ENCODE assay signal across 21 cellular contexts in genomic region chr5:53378590-53379247, GRCh38.
A peak's percentile ranks its signal among the peaks of the same experiment; 100 is the strongest.
DNase-seq lines count a peak whose midpoint lies in the region; ATAC-seq, FAIRE-seq and TF ChIP-seq lines count a peak whose summit lies in the region.
"Had no signal": no experiment of that assay in that cellular context is flagged by ENCODE, and none has a peak within 500 bp of the region (broad histone marks: within the 10 kb centered on the region; RNA-seq: fewer than 3 reads in every experiment).

No MANE protein-coding gene starts in this region.

- ATAC-seq in GM19351 (IDR thresholded peaks at IDR 0.05; ENCODE audit: unreplicated experiment), result no peak
- ATAC-seq: body of pancreas; heart right ventricle; stimulated activated naive CD8-positive, alpha-beta T cell treated with anti-CD3 and anti-CD28 coated beads, Interleukin-15, Interleukin-2, amounts not matched to agents 100 U/mL and 50 U/mL, for 24 hours had no signal

- TF ChIP-seq CTCF in AG10803 (conservative IDR thresholded peaks at IDR 0.05; ENCODE audit: low read length), result no peak
- no peak for TF ChIP-seq CTCF in bronchial epithelial cell (IDR thresholded peaks at IDR 0.05; ENCODE audit: insufficient read depth, low read length, severe bottlenecking)
- no peak for TF ChIP-seq CTCF in foreskin fibroblast (IDR thresholded peaks at IDR 0.05; ENCODE audit: low read depth, low read length)

- no peaks in the 10 kb centered on the region for H3K9me3 ChIP-seq in small intestine (ENCODE audit: control insufficient read depth, low read depth)
- H3K9me3 ChIP-seq: BE2C, body of pancreas, heart right ventricle had no signal

- DNase-seq in AG10803 (ENCODE audit: low read depth) (peak; percentile 71), M059J (ENCODE audit: low read depth) (peak; percentile 58), bronchial epithelial cell (ENCODE audit: low read depth) (peak; percentile 89), foreskin fibroblast (peak; percentile 63 to 79), small intestine (no peak), GM12892 (ENCODE audit: insufficient read length) (no peak), NCI-H187 (lab: John Stamatoyannopoulos, UW) (no peak)
- DNase-seq: activated gamma-delta T cell; BE2C; body of pancreas; DMS153; effector memory CD4-positive, alpha-beta T cell; H7; heart right ventricle; kidney glomerular epithelial cell; NCI-H1436; occipital lobe; stimulated activated naive CD8-positive, alpha-beta T cell treated with anti-CD3 and anti-CD28 coated beads, Interleukin-15, Interleukin-2, amounts not matched to agents 100 U/mL and 50 U/mL, for 24 hours had no signal

- H3K27ac ChIP-seq in small intestine (ENCODE audit: low read depth in 1 of 2, low read length in 1 of 2), result no peak overlapping the region
- H3K27ac ChIP-seq: body of pancreas, heart right ventricle, VCaP had no signal

- H3K4me1 ChIP-seq in small intestine (ENCODE audit: control insufficient read depth in 2 of 2, insufficient read depth in 1 of 2, low read depth in 1 of 2, low read length in 1 of 2), result no peaks in the 10 kb centered on the region
- H3K4me1 ChIP-seq: BE2C, body of pancreas, heart right ventricle had no signal

- no peaks in the 10 kb centered on the region for H3K27me3 ChIP-seq in bronchial epithelial cell (ENCODE audit: control insufficient read depth, insufficient read depth, low read length)
- no peaks in the 10 kb centered on the region for H3K27me3 ChIP-seq in small intestine (ENCODE audit: control insufficient read depth in 2 of 2, insufficient read depth in 2 of 2, low read length in 2 of 2)
- H3K27me3 ChIP-seq: BE2C, body of pancreas had no signal

- TF ChIP-seq POLR2A in GM12892 (IDR thresholded peaks at IDR 0.05; ENCODE audit: low read depth, low read length), result no peak

- 67 to 76% (median 72%) methylated on average over 3 of the region's 3 CpGs for WGBS in small intestine, 3 donors

- FAIRE-seq in bronchial epithelial cell (lab: Jason Lieb, UNC) (no peak), small intestine (lab: Jason Lieb, UNC) (no peak), GM12892 (lab: Jason Lieb, UNC) (no peak)
- FAIRE-seq: urothelium cell line had no signal

- H3K4me3 ChIP-seq in AG10803 (ENCODE audit: low read length) (no peak overlapping the region), bronchial epithelial cell (ENCODE audit: low read depth, low read length) (no peak overlapping the region), foreskin fibroblast (ENCODE audit: low read depth in 1 of 2, low read length in 2 of 2) (no peak overlapping the region), small intestine (ENCODE audit: low read depth in 1 of 2, low read length in 2 of 2) (no peak overlapping the region)
- H3K4me3 ChIP-seq: body of pancreas, heart right ventricle had no signal

- no peaks in the 10 kb centered on the region for H3K36me3 ChIP-seq in bronchial epithelial cell (ENCODE audit: control insufficient read depth, insufficient read depth, low read length)
- no peaks in the 10 kb centered on the region for H3K36me3 ChIP-seq in small intestine (ENCODE audit: control insufficient read depth in 2 of 2, insufficient read depth in 2 of 2, low read length in 2 of 2)
- H3K36me3 ChIP-seq: BE2C, heart right ventricle had no signal

Comparison
In these comparisons a context has a peak if more than half of its experiments do, and no peak if none do; other contexts are left out.
1. DNase-seq: peak in AG10803 (single experiment), M059J (single experiment), bronchial epithelial cell (single experiment) and foreskin fibroblast (2 of 2); none in small intestine (single experiment), GM12892 (single experiment) and NCI-H187 (0 of 2).